Comparison of ENCODE assay signal across 1 cellular context in the genomic region with DNA sequence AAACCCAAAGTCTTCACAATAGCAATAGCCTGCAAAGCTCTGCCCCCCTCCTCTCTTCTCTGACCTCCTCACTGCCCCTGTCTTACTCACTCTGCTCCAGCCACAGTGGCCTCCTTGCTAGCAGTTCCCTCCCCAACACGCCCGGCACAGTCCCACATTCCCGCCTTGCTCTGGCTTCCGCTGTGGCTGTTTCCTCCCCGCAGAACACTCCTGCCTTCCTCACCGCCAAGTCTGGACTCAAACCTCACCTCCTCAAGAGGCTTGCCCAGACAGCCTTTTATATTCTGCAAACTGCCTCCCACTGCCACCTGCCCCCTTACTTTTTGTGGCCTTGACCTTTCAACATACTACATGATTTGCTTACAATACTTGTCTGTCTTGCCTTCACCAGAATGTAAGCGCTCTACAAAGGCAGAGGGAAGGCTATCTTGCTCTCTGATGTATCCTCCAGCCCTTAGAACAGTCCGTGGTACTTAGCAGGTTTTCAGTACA.
A peak's percentile ranks its signal among the peaks of the same experiment; 100 is the strongest.
TF ChIP-seq lines count a peak whose summit lies in the region.

No MANE protein-coding gene starts in this region.

TF ChIP-seq in HepG2, 621 proteins besides CTCF, POLR2A, EP300 and RAD21 (continued from another document and continues in another):
- TF ChIP-seq, protein P1, sequence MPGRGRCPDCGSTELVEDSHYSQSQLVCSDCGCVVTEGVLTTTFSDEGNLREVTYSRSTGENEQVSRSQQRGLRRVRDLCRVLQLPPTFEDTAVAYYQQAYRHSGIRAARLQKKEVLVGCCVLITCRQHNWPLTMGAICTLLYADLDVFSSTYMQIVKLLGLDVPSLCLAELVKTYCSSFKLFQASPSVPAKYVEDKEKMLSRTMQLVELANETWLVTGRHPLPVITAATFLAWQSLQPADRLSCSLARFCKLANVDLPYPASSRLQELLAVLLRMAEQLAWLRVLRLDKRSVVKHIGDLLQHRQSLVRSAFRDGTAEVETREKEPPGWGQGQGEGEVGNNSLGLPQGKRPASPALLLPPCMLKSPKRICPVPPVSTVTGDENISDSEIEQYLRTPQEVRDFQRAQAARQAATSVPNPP (CRISPR knock-in tag; IDR thresholded peaks at IDR 0.05) = no peak
- TF ChIP-seq CEBPG (CRISPR knock-in tag; IDR thresholded peaks at IDR 0.05) = no peak
- TF ChIP-seq TOPORS (CRISPR knock-in tag; IDR thresholded peaks at IDR 0.05) = peak; percentile 80; the same call in 1 of the 2 replicates
- no peak for TF ChIP-seq ELF4 (CRISPR knock-in tag; IDR thresholded peaks at IDR 0.05; ENCODE audit: borderline replicate concordance)
- no peak for TF ChIP-seq ZNF232 (CRISPR knock-in tag; IDR thresholded peaks at IDR 0.05; ENCODE audit: borderline replicate concordance)
- no peak for TF ChIP-seq NR3C1 (CRISPR knock-in tag; IDR thresholded peaks at IDR 0.05)
- TF ChIP-seq, protein P2, sequence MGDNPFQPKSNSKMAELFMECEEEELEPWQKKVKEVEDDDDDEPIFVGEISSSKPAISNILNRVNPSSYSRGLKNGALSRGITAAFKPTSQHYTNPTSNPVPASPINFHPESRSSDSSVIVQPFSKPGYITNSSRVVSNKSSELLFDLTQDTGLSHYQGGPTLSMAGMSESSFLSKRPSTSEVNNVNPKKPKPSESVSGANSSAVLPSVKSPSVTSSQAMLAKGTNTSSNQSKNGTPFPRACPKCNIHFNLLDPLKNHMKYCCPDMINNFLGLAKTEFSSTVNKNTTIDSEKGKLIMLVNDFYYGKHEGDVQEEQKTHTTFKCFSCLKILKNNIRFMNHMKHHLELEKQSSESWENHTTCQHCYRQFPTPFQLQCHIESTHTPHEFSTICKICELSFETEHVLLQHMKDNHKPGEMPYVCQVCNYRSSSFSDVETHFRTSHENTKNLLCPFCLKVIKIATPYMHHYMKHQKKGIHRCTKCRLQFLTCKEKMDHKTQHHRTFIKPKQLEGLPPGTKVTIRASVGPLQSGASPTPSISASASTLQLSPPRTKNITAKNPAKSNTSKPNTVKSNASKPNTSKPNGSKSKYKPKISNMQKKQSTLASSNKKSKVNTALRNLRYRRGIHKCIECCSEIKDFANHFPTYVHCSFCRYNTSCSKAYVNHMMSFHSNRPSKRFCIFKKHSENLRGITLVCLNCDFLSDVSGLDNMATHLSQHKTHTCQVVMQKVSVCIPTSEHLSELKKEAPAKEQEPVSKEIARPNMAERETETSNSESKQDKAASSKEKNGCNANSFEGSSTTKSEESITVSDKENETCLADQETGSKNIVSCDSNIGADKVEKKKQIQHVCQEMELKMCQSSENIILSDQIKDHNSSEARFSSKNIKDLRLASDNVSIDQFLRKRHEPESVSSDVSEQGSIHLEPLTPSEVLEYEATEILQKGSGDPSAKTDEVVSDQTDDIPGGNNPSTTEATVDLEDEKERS (CRISPR knock-in tag; IDR thresholded peaks at IDR 0.05) = 0 out of 2 replicates have a peak, but pooled peaks have one; percentile 54
- TF ChIP-seq, protein P3, sequence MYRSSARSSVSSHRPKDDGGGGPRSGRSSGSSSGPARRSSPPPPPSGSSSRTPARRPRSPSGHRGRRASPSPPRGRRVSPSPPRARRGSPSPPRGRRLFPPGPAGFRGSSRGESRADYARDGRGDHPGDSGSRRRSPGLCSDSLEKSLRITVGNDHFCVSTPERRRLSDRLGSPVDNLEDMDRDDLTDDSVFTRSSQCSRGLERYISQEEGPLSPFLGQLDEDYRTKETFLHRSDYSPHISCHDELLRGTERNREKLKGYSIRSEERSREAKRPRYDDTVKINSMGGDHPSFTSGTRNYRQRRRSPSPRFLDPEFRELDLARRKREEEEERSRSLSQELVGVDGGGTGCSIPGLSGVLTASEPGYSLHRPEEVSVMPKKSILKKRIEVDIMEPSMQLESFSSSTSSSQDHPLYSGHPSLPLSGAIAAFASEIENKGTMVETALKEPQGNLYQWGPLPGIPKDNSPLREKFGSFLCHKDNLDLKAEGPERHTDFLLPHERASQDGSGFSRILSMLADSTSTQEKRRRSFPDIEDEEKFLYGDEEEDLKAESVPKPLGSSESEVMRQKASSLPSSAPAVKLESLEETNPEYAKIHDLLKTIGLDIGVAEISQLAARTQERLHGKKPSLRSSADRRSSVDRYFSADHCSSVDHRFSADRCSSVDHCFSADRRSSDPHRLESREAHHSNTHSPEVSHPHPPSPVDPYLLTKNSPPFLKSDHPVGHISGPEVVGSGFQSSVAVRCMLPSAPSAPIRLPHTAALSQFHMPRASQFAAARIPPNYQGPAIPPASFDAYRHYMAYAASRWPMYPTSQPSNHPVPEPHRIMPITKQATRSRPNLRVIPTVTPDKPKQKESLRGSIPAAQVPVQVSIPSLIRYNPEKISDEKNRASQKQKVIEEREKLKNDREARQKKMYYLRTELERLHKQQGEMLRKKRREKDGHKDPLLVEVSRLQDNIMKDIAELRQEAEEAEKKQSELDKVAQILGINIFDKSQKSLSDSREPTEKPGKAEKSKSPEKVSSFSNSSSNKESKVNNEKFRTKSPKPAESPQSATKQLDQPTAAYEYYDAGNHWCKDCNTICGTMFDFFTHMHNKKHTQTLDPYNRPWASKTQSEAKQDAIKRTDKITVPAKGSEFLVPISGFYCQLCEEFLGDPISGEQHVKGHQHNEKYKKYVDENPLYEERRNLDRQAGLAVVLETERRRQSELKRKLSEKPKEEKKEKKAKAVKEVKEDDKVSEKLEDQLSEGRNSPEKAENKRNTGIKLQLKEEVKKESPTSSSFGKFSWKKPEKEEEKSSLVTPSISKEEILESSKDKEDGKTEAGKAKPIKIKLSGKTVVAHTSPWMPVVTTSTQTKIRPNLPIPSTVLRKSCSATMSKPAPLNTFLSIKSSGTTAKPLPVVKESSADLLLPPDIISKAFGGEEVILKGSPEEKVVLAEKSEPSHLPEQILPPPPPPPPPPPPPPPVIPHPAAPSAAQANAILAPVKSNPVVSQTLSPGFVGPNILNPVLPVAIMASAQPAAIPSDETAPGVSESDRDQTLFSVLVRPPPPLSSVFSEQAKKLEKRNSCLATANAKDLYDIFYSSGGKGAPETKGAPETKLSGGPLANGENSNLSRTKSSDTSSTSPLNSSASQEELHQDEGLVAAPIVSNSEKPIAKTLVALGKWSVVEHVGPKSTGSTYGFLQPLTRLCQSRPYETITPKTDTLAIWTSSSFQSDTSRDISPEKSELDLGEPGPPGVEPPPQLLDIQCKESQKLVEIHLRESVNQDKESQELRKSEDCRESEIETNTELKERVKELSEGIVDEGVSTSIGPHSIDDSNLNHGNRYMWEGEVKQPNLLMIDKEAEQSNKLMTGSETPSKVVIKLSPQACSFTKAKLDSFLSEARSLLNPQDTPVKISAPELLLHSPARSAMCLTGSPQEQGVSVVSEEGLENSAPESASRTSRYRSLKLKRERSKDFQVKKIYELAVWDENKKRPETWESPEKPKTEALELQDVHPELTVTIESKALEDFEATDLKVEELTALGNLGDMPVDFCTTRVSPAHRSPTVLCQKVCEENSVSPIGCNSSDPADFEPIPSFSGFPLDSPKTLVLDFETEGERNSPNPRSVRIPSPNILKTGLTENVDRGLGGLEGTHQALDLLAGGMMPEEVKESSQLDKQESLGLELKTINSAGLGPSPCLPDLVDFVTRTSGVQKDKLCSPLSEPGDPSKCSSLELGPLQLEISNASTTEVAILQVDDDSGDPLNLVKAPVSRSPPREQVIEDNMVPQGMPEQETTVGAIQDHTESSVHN (CRISPR knock-in tag; IDR thresholded peaks at IDR 0.05) = 0 out of 2 replicates have a peak, but pooled peaks have one; percentile 1
- no peak for TF ChIP-seq ZNF530 (CRISPR knock-in tag; IDR thresholded peaks at IDR 0.05; ENCODE audit: low read depth)
- TF ChIP-seq, protein P4, sequence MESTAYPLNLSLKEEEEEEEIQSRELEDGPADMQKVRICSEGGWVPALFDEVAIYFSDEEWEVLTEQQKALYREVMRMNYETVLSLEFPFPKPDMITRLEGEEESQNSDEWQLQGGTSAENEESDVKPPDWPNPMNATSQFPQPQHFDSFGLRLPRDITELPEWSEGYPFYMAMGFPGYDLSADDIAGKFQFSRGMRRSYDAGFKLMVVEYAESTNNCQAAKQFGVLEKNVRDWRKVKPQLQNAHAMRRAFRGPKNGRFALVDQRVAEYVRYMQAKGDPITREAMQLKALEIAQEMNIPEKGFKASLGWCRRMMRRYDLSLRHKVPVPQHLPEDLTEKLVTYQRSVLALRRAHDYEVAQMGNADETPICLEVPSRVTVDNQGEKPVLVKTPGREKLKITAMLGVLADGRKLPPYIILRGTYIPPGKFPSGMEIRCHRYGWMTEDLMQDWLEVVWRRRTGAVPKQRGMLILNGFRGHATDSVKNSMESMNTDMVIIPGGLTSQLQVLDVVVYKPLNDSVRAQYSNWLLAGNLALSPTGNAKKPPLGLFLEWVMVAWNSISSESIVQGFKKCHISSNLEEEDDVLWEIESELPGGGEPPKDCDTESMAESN (CRISPR knock-in tag; conservative IDR thresholded peaks at IDR 0.05) = no peak
- TF ChIP-seq, protein P5, sequence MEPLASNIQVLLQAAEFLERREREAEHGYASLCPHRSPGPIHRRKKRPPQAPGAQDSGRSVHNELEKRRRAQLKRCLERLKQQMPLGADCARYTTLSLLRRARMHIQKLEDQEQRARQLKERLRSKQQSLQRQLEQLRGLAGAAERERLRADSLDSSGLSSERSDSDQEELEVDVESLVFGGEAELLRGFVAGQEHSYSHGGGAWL (CRISPR knock-in tag; IDR thresholded peaks at IDR 0.05) = no peak
- no peak for TF ChIP-seq ZNF766 (CRISPR knock-in tag; IDR thresholded peaks at IDR 0.05; ENCODE audit: borderline replicate concordance)
- 0 out of 2 replicates have a peak, but pooled peaks have one; percentile 40 for TF ChIP-seq ARNT2 (CRISPR knock-in tag; IDR thresholded peaks at IDR 0.05; ENCODE audit: low read depth)
- TF ChIP-seq ZNF839 (CRISPR knock-in tag; IDR thresholded peaks at IDR 0.05; ENCODE audit: borderline replicate concordance) = no peak
- TF ChIP-seq, protein P6, sequence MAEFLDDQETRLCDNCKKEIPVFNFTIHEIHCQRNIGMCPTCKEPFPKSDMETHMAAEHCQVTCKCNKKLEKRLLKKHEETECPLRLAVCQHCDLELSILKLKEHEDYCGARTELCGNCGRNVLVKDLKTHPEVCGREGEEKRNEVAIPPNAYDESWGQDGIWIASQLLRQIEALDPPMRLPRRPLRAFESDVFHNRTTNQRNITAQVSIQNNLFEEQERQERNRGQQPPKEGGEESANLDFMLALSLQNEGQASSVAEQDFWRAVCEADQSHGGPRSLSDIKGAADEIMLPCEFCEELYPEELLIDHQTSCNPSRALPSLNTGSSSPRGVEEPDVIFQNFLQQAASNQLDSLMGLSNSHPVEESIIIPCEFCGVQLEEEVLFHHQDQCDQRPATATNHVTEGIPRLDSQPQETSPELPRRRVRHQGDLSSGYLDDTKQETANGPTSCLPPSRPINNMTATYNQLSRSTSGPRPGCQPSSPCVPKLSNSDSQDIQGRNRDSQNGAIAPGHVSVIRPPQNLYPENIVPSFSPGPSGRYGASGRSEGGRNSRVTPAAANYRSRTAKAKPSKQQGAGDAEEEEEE (CRISPR knock-in tag; IDR thresholded peaks at IDR 0.05; ENCODE audit: borderline replicate concordance) = no peak
- TF ChIP-seq AGO1 (IDR thresholded peaks at IDR 0.05; ENCODE audit: low read depth, low read length, poor library complexity, severe bottlenecking) = no peak
- peak; percentile 62; the same call in 1 of the 2 replicates for TF ChIP-seq THYN1 (CRISPR knock-in tag; IDR thresholded peaks at IDR 0.05; ENCODE audit: borderline replicate concordance, low read depth)
- TF ChIP-seq, protein P7, sequence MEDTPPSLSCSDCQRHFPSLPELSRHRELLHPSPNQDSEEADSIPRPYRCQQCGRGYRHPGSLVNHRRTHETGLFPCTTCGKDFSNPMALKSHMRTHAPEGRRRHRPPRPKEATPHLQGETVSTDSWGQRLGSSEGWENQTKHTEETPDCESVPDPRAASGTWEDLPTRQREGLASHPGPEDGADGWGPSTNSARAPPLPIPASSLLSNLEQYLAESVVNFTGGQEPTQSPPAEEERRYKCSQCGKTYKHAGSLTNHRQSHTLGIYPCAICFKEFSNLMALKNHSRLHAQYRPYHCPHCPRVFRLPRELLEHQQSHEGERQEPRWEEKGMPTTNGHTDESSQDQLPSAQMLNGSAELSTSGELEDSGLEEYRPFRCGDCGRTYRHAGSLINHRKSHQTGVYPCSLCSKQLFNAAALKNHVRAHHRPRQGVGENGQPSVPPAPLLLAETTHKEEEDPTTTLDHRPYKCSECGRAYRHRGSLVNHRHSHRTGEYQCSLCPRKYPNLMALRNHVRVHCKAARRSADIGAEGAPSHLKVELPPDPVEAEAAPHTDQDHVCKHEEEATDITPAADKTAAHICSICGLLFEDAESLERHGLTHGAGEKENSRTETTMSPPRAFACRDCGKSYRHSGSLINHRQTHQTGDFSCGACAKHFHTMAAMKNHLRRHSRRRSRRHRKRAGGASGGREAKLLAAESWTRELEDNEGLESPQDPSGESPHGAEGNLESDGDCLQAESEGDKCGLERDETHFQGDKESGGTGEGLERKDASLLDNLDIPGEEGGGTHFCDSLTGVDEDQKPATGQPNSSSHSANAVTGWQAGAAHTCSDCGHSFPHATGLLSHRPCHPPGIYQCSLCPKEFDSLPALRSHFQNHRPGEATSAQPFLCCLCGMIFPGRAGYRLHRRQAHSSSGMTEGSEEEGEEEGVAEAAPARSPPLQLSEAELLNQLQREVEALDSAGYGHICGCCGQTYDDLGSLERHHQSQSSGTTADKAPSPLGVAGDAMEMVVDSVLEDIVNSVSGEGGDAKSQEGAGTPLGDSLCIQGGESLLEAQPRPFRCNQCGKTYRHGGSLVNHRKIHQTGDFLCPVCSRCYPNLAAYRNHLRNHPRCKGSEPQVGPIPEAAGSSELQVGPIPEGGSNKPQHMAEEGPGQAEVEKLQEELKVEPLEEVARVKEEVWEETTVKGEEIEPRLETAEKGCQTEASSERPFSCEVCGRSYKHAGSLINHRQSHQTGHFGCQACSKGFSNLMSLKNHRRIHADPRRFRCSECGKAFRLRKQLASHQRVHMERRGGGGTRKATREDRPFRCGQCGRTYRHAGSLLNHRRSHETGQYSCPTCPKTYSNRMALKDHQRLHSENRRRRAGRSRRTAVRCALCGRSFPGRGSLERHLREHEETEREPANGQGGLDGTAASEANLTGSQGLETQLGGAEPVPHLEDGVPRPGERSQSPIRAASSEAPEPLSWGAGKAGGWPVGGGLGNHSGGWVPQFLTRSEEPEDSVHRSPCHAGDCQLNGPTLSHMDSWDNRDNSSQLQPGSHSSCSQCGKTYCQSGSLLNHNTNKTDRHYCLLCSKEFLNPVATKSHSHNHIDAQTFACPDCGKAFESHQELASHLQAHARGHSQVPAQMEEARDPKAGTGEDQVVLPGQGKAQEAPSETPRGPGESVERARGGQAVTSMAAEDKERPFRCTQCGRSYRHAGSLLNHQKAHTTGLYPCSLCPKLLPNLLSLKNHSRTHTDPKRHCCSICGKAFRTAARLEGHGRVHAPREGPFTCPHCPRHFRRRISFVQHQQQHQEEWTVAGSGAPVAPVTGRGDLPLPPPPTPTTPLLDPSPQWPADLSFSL (CRISPR knock-in tag; IDR thresholded peaks at IDR 0.05) = no peak
- 0 out of 2 replicates have a peak, but pooled peaks have one; percentile 11 for TF ChIP-seq FOXJ3 (CRISPR knock-in tag; IDR thresholded peaks at IDR 0.05; ENCODE audit: borderline replicate concordance)
- no peak for TF ChIP-seq CAMTA2 (CRISPR knock-in tag; IDR thresholded peaks at IDR 0.05; ENCODE audit: borderline replicate concordance)
- TF ChIP-seq ZNF274 (CRISPR knock-in tag; IDR thresholded peaks at IDR 0.05) = no peak; the same call in 1 of the 2 replicates
- no peak; the same call in 1 of the 2 replicates for TF ChIP-seq GATAD2A (CRISPR knock-in tag; IDR thresholded peaks at IDR 0.05)
